ENCODE assay signal across 17 cellular contexts in genomic region chr6:168908166-168908565, GRCh38.
DNase-seq lines count a peak whose midpoint lies in the region; ATAC-seq and TF ChIP-seq lines count a peak whose summit lies in the region.
"Had no signal": no experiment of that assay in that cellular context is flagged by ENCODE, and none has a peak within 500 bp of the region (broad histone marks: within the 10 kb centered on the region; RNA-seq: fewer than 3 reads in every experiment).

No MANE protein-coding gene starts in this region.

- 59% methylated on average over 5 of the region's 5 CpGs for WGBS in mammary epithelial cell (ENCODE audit: low coverage, missing lambda C conversion rate)

- no peaks in the 10 kb centered on the region for H4K20me1 ChIP-seq in mammary epithelial cell (ENCODE audit: insufficient read depth, low read length)

- no peak for TF ChIP-seq CTCF in mammary epithelial cell (conservative IDR thresholded peaks at IDR 0.05 in 1 of 2, IDR thresholded peaks at IDR 0.05 in 1 of 2; ENCODE audit: extremely low read depth in 1 of 2, insufficient read depth in 1 of 2, low read depth in 1 of 2, low read length in 2 of 2)

- peaks cover 2% of the 10 kb centered on the region for H3K9me3 ChIP-seq in mammary epithelial cell (replicated peaks; ENCODE audit: insufficient read depth, low read length)
- H3K9me3 ChIP-seq: prostate gland had no signal

- no peak overlapping the region for H3K4me3 ChIP-seq in mammary epithelial cell (replicated peaks in 1 of 3; ENCODE audit: insufficient read depth in 1 of 3, low read depth in 2 of 3, low read length in 3 of 3)
- H3K4me3 ChIP-seq: coronary artery, prostate gland had no signal

- CTCF ChIA-PET in mammary epithelial cell (lab: Charles Lee; ENCODE audit: low non-redundant PET): no interaction called here

- no peak for ATAC-seq in Right ventricle myocardium superior (ENCODE audit: poor library complexity)
- ATAC-seq: stimulated activated naive CD8-positive, alpha-beta T cell treated with anti-CD3 and anti-CD28 coated beads, Interleukin-15, Interleukin-2, amounts not matched to agents 100 U/mL and 50 U/mL, for 24 hours had no signal

- in situ Hi-C loops in mammary epithelial cell (cut with MboI; ENCODE audit: low sequenced_read_pairs in 2 of 2): no loop called here

- intact Hi-C loops in mammary epithelial cell (cut with micrococcal nuclease): no loop called here
- intact Hi-C loops in Right ventricle myocardium superior (cut with DNase I): no loop called here

- H3K79me2 ChIP-seq in mammary epithelial cell (ENCODE audit: insufficient read depth, low read length): no peaks in the 10 kb centered on the region

- H3K9ac ChIP-seq in mammary epithelial cell (ENCODE audit: insufficient read depth, low read length): no peak overlapping the region
- H3K9ac ChIP-seq: KMS-11 had no signal

- no peak overlapping the region for H2AFZ ChIP-seq in mammary epithelial cell (ENCODE audit: low read depth, low read length)

- dilution Hi-C loops in mammary epithelial cell (cut with HindIII; ENCODE audit: low sequenced_read_pairs): no loop called here

- no TSS peak for BruUV-seq in mammary epithelial cell (replicated peaks; lab: Mats Ljungman, UMichigan)

- no peaks in the 10 kb centered on the region for H3K4me1 ChIP-seq in mammary epithelial cell (ENCODE audit: insufficient read depth, low read length)
- H3K4me1 ChIP-seq: prostate gland had no signal

- H3K4me2 ChIP-seq in mammary epithelial cell (ENCODE audit: insufficient read depth, low read depth, low read length): no peak overlapping the region
- H3K4me2 ChIP-seq: KMS-11 had no signal

- H3K36me3 ChIP-seq in mammary epithelial cell (ENCODE audit: insufficient read depth, low read length): no peaks in the 10 kb centered on the region
- H3K36me3 ChIP-seq: prostate gland had no signal

- H3K27ac ChIP-seq in mammary epithelial cell (ENCODE audit: insufficient read depth, low read depth, low read length): no peak overlapping the region
- H3K27ac ChIP-seq in caudate nucleus (ENCODE audit: low read depth, low read length): no peak overlapping the region
- H3K27ac ChIP-seq: coronary artery, KMS-11, prostate gland had no signal

- H3K27me3 ChIP-seq in mammary epithelial cell (ENCODE audit: insufficient read depth, low read length): no peaks in the 10 kb centered on the region

- DNase-seq in AG08396 (ENCODE audit: low spot score) (peak; percentile 50), HT1080 (ENCODE audit: low read depth) (peak; percentile 62), mammary epithelial cell (peak; percentile 67), islet precursor cell (peak; percentile 1), caudate nucleus (lab: John Stamatoyannopoulos, UW) (no peak), Right ventricle myocardium superior (no peak), inferior parietal cortex (ENCODE audit: extremely low spot score) (no peak), DMS53 (lab: John Stamatoyannopoulos, UW) (no peak)
- DNase-seq: activated CD4-positive, alpha-beta memory T cell treated with anti-CD3 and anti-CD28 coated beads, Interleukin-2, amount 10 ng/mL, durations not matched to agents 7 days and 5 days; COR-L47; erythroblast; naive B cell; NCI-H1436 treated with DMSO at 0.1 percent for 48 hours; stimulated activated naive CD8-positive, alpha-beta T cell treated with anti-CD3 and anti-CD28 coated beads, Interleukin-15, Interleukin-2, amounts not matched to agents 100 U/mL and 50 U/mL, for 24 hours had no signal

Comparison
In these comparisons a context has a peak if more than half of its experiments do, and no peak if none do; other contexts are left out.
1. DNase-seq: peak in AG08396 (single experiment), HT1080 (single experiment), mammary epithelial cell (single experiment) and islet precursor cell (single experiment); none in caudate nucleus (0 of 61), Right ventricle myocardium superior (single experiment), inferior parietal cortex (single experiment) and DMS53 (single experiment).